ENCODE assay signal across 10 cellular contexts in the genomic region with DNA sequence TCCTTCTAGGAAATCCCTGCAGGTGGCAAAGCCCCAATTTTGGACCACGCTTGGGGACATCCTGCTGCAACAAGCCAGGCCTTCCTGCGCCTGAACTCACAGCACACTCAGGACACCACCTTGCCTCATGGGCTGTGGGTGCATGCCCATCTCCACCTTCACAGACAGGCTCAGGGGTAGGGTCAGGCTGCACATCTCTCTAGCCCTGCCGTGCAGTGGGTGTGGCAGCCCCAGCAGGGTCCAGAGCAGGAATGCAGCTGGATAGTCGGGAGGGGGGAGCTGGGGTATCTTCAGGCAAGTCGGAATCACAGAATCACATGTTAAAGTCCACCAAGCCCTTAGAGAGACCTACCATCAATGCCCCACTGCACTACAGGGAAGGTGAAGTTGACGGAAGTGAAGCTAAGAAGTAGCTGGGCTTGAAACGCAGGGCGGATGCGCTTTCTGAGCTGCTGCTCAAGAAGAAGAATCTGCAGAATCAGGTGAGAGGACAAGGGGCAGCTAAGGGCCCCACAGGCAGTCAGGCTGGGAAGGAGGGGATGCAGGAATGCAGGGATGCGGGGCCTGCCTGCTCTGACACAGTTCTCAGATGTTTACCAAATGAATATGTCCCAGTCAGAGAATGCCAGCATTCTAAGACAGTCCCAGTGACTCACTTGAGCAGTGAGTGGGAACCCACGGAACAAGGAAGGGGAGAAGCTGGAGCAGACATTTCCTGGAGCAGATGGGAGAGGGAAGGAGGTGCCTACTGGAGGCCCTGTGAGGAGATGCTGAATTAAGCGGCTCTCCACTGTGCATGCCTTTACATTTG. TPM values are rescaled to one million over a fixed set of nuclear protein-coding genes. Genes with fewer than 3 reads are reported as not detected.
DNase-seq lines count a peak whose midpoint lies in the region; ATAC-seq and TF ChIP-seq lines count a peak whose summit lies in the region.
"Had no signal": no experiment of that assay in that cellular context is flagged by ENCODE, and none has a peak within 500 bp of the region (broad histone marks: within the 10 kb centered on the region; RNA-seq: fewer than 3 reads in every experiment).

No MANE protein-coding gene starts in this region.

- no peak for ATAC-seq in activated CD4-positive, alpha-beta T cell treated with anti-CD3 and anti-CD28 coated beads for 36 hours
- no peak for ATAC-seq in HG02852 (IDR thresholded peaks at IDR 0.05; ENCODE audit: unreplicated experiment)

- H3K36me3 ChIP-seq in PC-9 (ENCODE audit: low read depth), result no peaks in the 10 kb centered on the region
- peaks cover 0 to 2% of the 10 kb centered on the region in 2 donors for H3K36me3 ChIP-seq in esophagus (ENCODE audit: control insufficient read depth in 2 of 2, insufficient read depth in 2 of 2, low read length in 1 of 2)
- H3K36me3 ChIP-seq in testis (ENCODE audit: low read depth, missing control alignments), result no peaks in the 10 kb centered on the region

- H3K27me3 ChIP-seq in PC-9 (ENCODE audit: insufficient read depth, low read depth) (no peaks in the 10 kb centered on the region), esophagus (ENCODE audit: control insufficient read depth in 1 of 2, insufficient read depth in 2 of 2, low read length in 2 of 2) (no peaks in the 10 kb centered on the region), testis (no peaks in the 10 kb centered on the region)

- no peak overlapping the region for H2AFZ ChIP-seq in PC-9

- 72 to 73% methylated on average over 12 of the region's 12 CpGs for WGBS in esophagus, 2 donors
- WGBS in testis, 2 donors, result 81 to 83% methylated on average over 10 to 12 of the region's 12 CpGs

- H3K36me3 Mint-ChIP-seq in activated CD4-positive, alpha-beta T cell treated with anti-CD3 and anti-CD28 coated beads for 36 hours (ENCODE audit: low read depth), result no peaks in the 10 kb centered on the region
- H3K36me3 Mint-ChIP-seq: memory B cell had no signal

- peak overlapping the region; percentile 17; the same call in 1 of the 2 replicates for H3K27ac ChIP-seq in PC-9
- H3K27ac ChIP-seq in esophagus (ENCODE audit: low read depth in 2 of 2, low read length in 1 of 2), result peak overlapping the region; percentile 29 to 48
- peak overlapping the region in 1 of 2 donors; percentile 71 for H3K27ac ChIP-seq in testis

- H3K79me2 ChIP-seq in PC-9 (ENCODE audit: low read depth), result peaks cover 3% of the 10 kb centered on the region; the same call in 1 of the 2 replicates

- DNase-seq in CD1c-positive myeloid dendritic cell (ENCODE audit: extremely low spot score), result peak; percentile 23
- peak in 1 of 2 experiments; percentile 65 for DNase-seq in PC-9
- DNase-seq in occipital lobe (lab: John Stamatoyannopoulos, UW), result peak; percentile 61
- no peak for DNase-seq in activated CD4-positive, alpha-beta T cell treated with anti-CD3 and anti-CD28 coated beads for 36 hours
- no peak for DNase-seq in DMS 273 treated with DMSO at 0.1 percent for 48 hours (lab: John Stamatoyannopoulos, UW)
- DNase-seq in testis, result no peak
- DNase-seq: NCI-H1048 had no signal

- intact Hi-C loops in PC-9 (cut with micrococcal nuclease; ENCODE audit: unreplicated experiment), result no loop called here
- intact Hi-C loops in activated CD4-positive, alpha-beta T cell treated with anti-CD3 and anti-CD28 coated beads for 36 hours (cut with DNase I, micrococcal nuclease), result no loop called here
- intact Hi-C loops in testis (cut with DNase I; ENCODE audit: low total_unique reads), result no loop called here

- TF ChIP-seq POLR2A in testis (IDR thresholded peaks at IDR 0.05), result no peak

- POLR2A ChIA-PET in PC-9 (lab: Charles Lee; ENCODE audit: unreplicated experiment), result interaction anchor here (0.5 to 0.7 kb wide), 2 partner anchors 16 to 22 kb away, joined by 4 to 5 read pairs; no protein-coding TSS in a partner anchor
- POLR2A ChIA-PET in activated CD4-positive, alpha-beta T cell treated with anti-CD3 and anti-CD28 coated beads for 36 hours (lab: Charles Lee), result no interaction called here

- H3K4me1 Mint-ChIP-seq in activated CD4-positive, alpha-beta T cell treated with anti-CD3 and anti-CD28 coated beads for 36 hours, result peaks cover 4% of the 10 kb centered on the region

- CTCF ChIA-PET in PC-9 (lab: Charles Lee), result interaction anchor here (0.5 to 1.0 kb wide), 2 partner anchors 10 to 20 kb away, joined by 3 read pairs; no protein-coding TSS in a partner anchor
- CTCF ChIA-PET in activated CD4-positive, alpha-beta T cell treated with anti-CD3 and anti-CD28 coated beads for 36 hours (lab: Charles Lee), result interaction anchor here (0.6 to 1.5 kb wide), 5 partner anchors 8 to 1028 kb away, joined by 3 to 5 read pairs (median 3); no protein-coding TSS in a partner anchor

- H3K4me3 ChIP-seq in PC-9, result no peak overlapping the region
- no peak overlapping the region for H3K4me3 ChIP-seq in esophagus (ENCODE audit: low read depth in 1 of 2, low read length in 2 of 2)
- H3K4me3 ChIP-seq in testis, result no peak overlapping the region

- H3K9me3 Mint-ChIP-seq in activated CD4-positive, alpha-beta T cell treated with anti-CD3 and anti-CD28 coated beads for 36 hours (ENCODE audit: low read depth), result no peaks in the 10 kb centered on the region
- H3K9me3 Mint-ChIP-seq: memory B cell had no signal

- no peaks in the 10 kb centered on the region for H3K9me2 ChIP-seq in PC-9 (ENCODE audit: insufficient read depth)

- H3F3A ChIP-seq in PC-9 (ENCODE audit: insufficient read depth, low read depth), result 0 out of 2 replicates have a peak, but pooled peaks cover 3% of the 10 kb centered on the region

- no peak overlapping the region for H3K4me3 Mint-ChIP-seq in activated CD4-positive, alpha-beta T cell treated with anti-CD3 and anti-CD28 coated beads for 36 hours
- H3K4me3 Mint-ChIP-seq: memory B cell had no signal

- no peak for TF ChIP-seq CTCF in PC-9 (conservative IDR thresholded peaks at IDR 0.05)
- no peak for TF ChIP-seq CTCF in testis (IDR thresholded peaks at IDR 0.05)

- no peak overlapping the region for H3K27ac Mint-ChIP-seq in activated CD4-positive, alpha-beta T cell treated with anti-CD3 and anti-CD28 coated beads for 36 hours
- H3K27ac Mint-ChIP-seq: memory B cell had no signal

- no TSS peak for BruUV-seq in PC-9 (replicated peaks; lab: Mats Ljungman, UMichigan)

- H3K4me1 ChIP-seq in PC-9 (replicated peaks; ENCODE audit: insufficient read depth) (no peaks in the 10 kb centered on the region), esophagus (ENCODE audit: control insufficient read depth in 2 of 2, insufficient read depth in 2 of 2, low read length in 1 of 2) (peaks cover 9% of the 10 kb centered on the region in 2 donors), testis (peaks cover 40% of the 10 kb centered on the region)

- H3K27me3 Mint-ChIP-seq in activated CD4-positive, alpha-beta T cell treated with anti-CD3 and anti-CD28 coated beads for 36 hours, result no peaks in the 10 kb centered on the region
- H3K27me3 Mint-ChIP-seq: memory B cell had no signal

- no peaks in the 10 kb centered on the region for H4K20me1 ChIP-seq in PC-9 (ENCODE audit: insufficient read depth)

- H3K4me2 ChIP-seq in PC-9, result no peak overlapping the region

- H3K9me3 ChIP-seq in PC-9 (ENCODE audit: insufficient read depth, low read depth) (no peaks in the 10 kb centered on the region), esophagus (ENCODE audit: control insufficient read depth in 2 of 2, insufficient read depth in 1 of 2, low read depth in 1 of 2, low read length in 1 of 2) (no peaks in the 10 kb centered on the region), testis (no peaks in the 10 kb centered on the region)

RNA-seq across cellular contexts. Expression of gene SERPINB6, which starts 11.3 kb away (rescaled TPM):
- total RNA-seq in PC-9 (2021) (169 and 187 TPM in 2 replicates), occipital lobe (12.3 TPM), testis (100 to 1,000 TPM; 203 to 281 TPM)
- polyA plus RNA-seq in esophagus (10 to 100 TPM; 86.1 to 95.7 TPM), testis (ENCODE audit: insufficient read depth, low read depth, low replicate concordance) (348 TPM)
- total RNA-seq in activated CD4-positive, alpha-beta T cell treated with anti-CD3 and anti-CD28 coated beads for 36 hours, result 10 to 100 TPM; 36.2 to 41.3 TPM

RNA-seq across cellular contexts. Expression of gene NQO2, which starts 39.6 kb away (rescaled TPM):
- 79.4 and 82.9 TPM in 2 replicates for total RNA-seq in PC-9 (2021)
- 10 to 100 TPM; 24.2 to 40.0 TPM for polyA plus RNA-seq in esophagus
- total RNA-seq in occipital lobe, result 8.0 TPM
- 10 to 100 TPM; 40.7 to 44.2 TPM for total RNA-seq in activated CD4-positive, alpha-beta T cell treated with anti-CD3 and anti-CD28 coated beads for 36 hours
- 10 to 100 TPM in 1 of 2 donors, 1 to 10 TPM in 1; 9.5 to 16.8 TPM for total RNA-seq in testis
- 35.6 TPM for polyA plus RNA-seq in testis (ENCODE audit: insufficient read depth, low read depth, low replicate concordance)

RNA-seq across cellular contexts. Expression of gene SERPINB9, which starts 57.0 kb away (rescaled TPM):
- total RNA-seq in PC-9 (2021) (1.7 and 2.4 TPM in 2 replicates), occipital lobe (1.6 TPM), testis (10 to 100 TPM; 33.9 to 60.0 TPM)
- polyA plus RNA-seq in esophagus (1 to 10 TPM; 1.7 to 4.3 TPM), testis (ENCODE audit: insufficient read depth, low read depth, low replicate concordance) (19.1 TPM)
- 100 to 1,000 TPM in 1 of 2 experiments, 10 to 100 TPM in 1; 90.0 to 109 TPM for total RNA-seq in activated CD4-positive, alpha-beta T cell treated with anti-CD3 and anti-CD28 coated beads for 36 hours

Comparison
In these comparisons a context has a peak if more than half of its experiments do, and no peak if none do; other contexts are left out.
1. DNase-seq: peak in CD1c-positive myeloid dendritic cell (single experiment) and occipital lobe (single experiment); none in activated CD4-positive, alpha-beta T cell treated with anti-CD3 and anti-CD28 coated beads for 36 hours (single experiment), DMS 273 treated with DMSO at 0.1 percent for 48 hours (single experiment) and testis (single experiment).
2. RNA of gene SERPINB9, which starts 57.0 kb away (total RNA-seq): 90.0 to 109 TPM in activated CD4-positive, alpha-beta T cell treated with anti-CD3 and anti-CD28 coated beads for 36 hours and 33.9 to 60.0 TPM in testis; 1.7 to 2.4 TPM in PC-9 and 1.6 TPM in occipital lobe (single experiment); every median in the first group is over 10 times any median in the second.